17 cellular contexts compared by ENCODE assay signal in the genomic region with DNA sequence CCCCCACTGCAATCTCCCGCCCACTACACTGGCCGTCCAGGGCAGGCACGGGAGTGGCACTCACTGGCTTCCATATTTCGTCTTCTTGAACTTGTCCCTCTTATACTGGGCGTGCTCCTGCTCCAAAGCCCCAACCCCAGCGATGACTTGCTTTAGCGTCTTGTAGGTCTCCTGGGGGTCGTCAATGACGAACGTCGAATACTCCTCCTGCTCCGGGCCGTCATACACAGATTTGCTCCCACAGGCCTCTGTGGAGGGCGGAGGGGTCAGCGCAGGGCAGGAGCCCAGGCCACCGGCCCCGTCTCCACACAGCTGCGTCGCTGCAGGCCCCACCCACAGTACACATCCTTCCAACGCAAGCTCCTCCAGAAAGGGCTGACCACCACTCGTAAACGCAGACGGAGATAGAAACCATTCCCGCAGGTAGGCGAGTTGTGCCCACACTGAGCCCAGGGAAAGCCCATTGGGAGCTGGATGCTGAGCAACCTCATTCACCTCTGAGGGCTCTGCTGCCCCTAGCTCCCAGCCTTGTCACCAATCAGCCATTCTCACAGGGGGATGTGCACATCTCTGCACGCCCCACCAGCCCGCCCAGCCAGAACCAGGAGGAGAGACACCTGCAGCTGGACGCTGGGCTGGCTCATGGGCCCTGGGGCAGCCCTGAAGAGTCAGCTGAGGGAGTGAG. TPM values are rescaled to one million over a fixed set of nuclear protein-coding genes. Genes with fewer than 3 reads are reported as not detected.
DNase-seq lines count a peak whose midpoint lies in the region; ATAC-seq and TF ChIP-seq lines count a peak whose summit lies in the region.
"Had no signal": no experiment of that assay in that cellular context is flagged by ENCODE, and none has a peak within 500 bp of the region (broad histone marks: within the 10 kb centered on the region; RNA-seq: fewer than 3 reads in every experiment).

No MANE protein-coding gene starts in this region.

- TF ChIP-seq EP300 in sigmoid colon (IDR thresholded peaks at IDR 0.05) = no peak

- no peak for DNase-seq in CD4-positive, alpha-beta memory T cell
- DNase-seq in RPMI8226 = peak; percentile 40
- peak; percentile 7 to 46 (median 37) for DNase-seq in right cardiac atrium
- DNase-seq in sigmoid colon = peak; percentile 62
- no peak for DNase-seq in A673 (ENCODE audit: low spot score)
- DNase-seq: activated CD4-positive, CD25-positive, alpha-beta regulatory T cell; activated CD8-positive, alpha-beta memory T cell treated with anti-CD3 and anti-CD28 coated beads for 24 hours; activated gamma-delta T cell; erythroblast; naive B cell had no signal

- ATAC-seq in right cardiac atrium = no peak
- no peak for ATAC-seq in GM21360 (IDR thresholded peaks at IDR 0.05; ENCODE audit: unreplicated experiment)
- ATAC-seq in GM18498 (IDR thresholded peaks at IDR 0.05; ENCODE audit: unreplicated experiment) = no peak

- peak overlapping the region in 4 of 7 donors; percentile 18 to 77 (median 65) for H3K27ac Mint-ChIP-seq in CD4-positive, alpha-beta memory T cell
- H3K27ac Mint-ChIP-seq: B cell; dendritic cell treated with granulocyte-macrophage colony-stimulating factor and Interleukin-4, amounts not matched to agents 40 ng/mL and 50 ng/mL, for 4 days had no signal

- peaks cover 58% of the 10 kb centered on the region for H3K36me3 ChIP-seq in CD4-positive, alpha-beta memory T cell (ENCODE audit: insufficient read depth, low read length)
- peaks cover 0 to 56% (median 18%) of the 10 kb centered on the region in 4 donors for H3K36me3 ChIP-seq in sigmoid colon
- H3K36me3 ChIP-seq in A673 (ENCODE audit: insufficient read depth, low read length, poor library complexity, severe bottlenecking) = no peaks in the 10 kb centered on the region
- H3K36me3 ChIP-seq: SJCRH30 had no signal

- H3K4me1 ChIP-seq in CD4-positive, alpha-beta memory T cell (ENCODE audit: insufficient read depth, low read length) = no peaks in the 10 kb centered on the region
- H3K4me1 ChIP-seq in right cardiac atrium (ENCODE audit: control insufficient read depth, insufficient read depth, low read length) (no peaks in the 10 kb centered on the region), sigmoid colon (peaks cover 0 to 13% (median 6%) of the 10 kb centered on the region in 4 donors), A673 (ENCODE audit: insufficient read depth, low read length, poor library complexity, severe bottlenecking) (no peaks in the 10 kb centered on the region)
- H3K4me1 ChIP-seq: SJCRH30 had no signal

- H3K9me3 ChIP-seq in CD4-positive, alpha-beta memory T cell (ENCODE audit: control insufficient read depth in 1 of 2, low read length in 2 of 2) = no peaks in the 10 kb centered on the region
- no peaks in the 10 kb centered on the region for H3K9me3 ChIP-seq in right cardiac atrium (ENCODE audit: control insufficient read depth, low read length)
- H3K9me3 ChIP-seq in sigmoid colon = no peaks in the 10 kb centered on the region
- H3K9me3 ChIP-seq in A673 (ENCODE audit: low read depth, low read length, poor library complexity, severe bottlenecking) = no peaks in the 10 kb centered on the region
- H3K9me3 ChIP-seq: SJCRH30 had no signal

- H3K9me3 Mint-ChIP-seq in CD4-positive, alpha-beta memory T cell = peaks cover 0 to 36% (median 1%) of the 10 kb centered on the region in 8 donors
- H3K9me3 Mint-ChIP-seq: dendritic cell treated with granulocyte-macrophage colony-stimulating factor and Interleukin-4, amounts not matched to agents 40 ng/mL and 50 ng/mL, for 4 days had no signal

- no peaks in the 10 kb centered on the region for H3K27me3 ChIP-seq in CD4-positive, alpha-beta memory T cell (ENCODE audit: insufficient read depth, low read length)
- H3K27me3 ChIP-seq in right cardiac atrium (ENCODE audit: control insufficient read depth, insufficient read depth) (no peaks in the 10 kb centered on the region), sigmoid colon (no peaks in the 10 kb centered on the region), A673 (replicated peaks; ENCODE audit: insufficient read depth, low read depth, low read length, poor library complexity) (no peaks in the 10 kb centered on the region)
- H3K27me3 ChIP-seq: SJCRH30 had no signal

- no peak overlapping the region for H3K27ac ChIP-seq in CD4-positive, alpha-beta memory T cell (ENCODE audit: low read depth, low read length)
- H3K27ac ChIP-seq in right cardiac atrium (ENCODE audit: low read length) (no peak overlapping the region), sigmoid colon (no peak overlapping the region), A673 (ENCODE audit: low read depth, low read length, poor library complexity, severe bottlenecking) (no peak overlapping the region)
- H3K27ac ChIP-seq: SJCRH30 had no signal

- H3K4me3 ChIP-seq in CD4-positive, alpha-beta memory T cell (ENCODE audit: low read length in 2 of 2) = no peak overlapping the region
- H3K4me3 ChIP-seq in right cardiac atrium (ENCODE audit: low read length) = no peak overlapping the region
- no peak overlapping the region for H3K4me3 ChIP-seq in sigmoid colon
- H3K4me3 ChIP-seq in A673 (ENCODE audit: low read depth, low read length, poor library complexity, severe bottlenecking) = no peak overlapping the region
- H3K4me3 ChIP-seq: lung, SJCRH30 had no signal

- peaks cover 52 to 54% of the 10 kb centered on the region in 2 donors for H3K36me3 Mint-ChIP-seq in CD4-positive, alpha-beta memory T cell

- WGBS in right cardiac atrium = 92% methylated on average over 28 of the region's 28 CpGs
- WGBS in sigmoid colon, 2 donors = 73 to 89% methylated on average over 28 of the region's 28 CpGs

- TF ChIP-seq CTCF in sigmoid colon (IDR thresholded peaks at IDR 0.05) (no peak), A673 (conservative IDR thresholded peaks at IDR 0.05; ENCODE audit: low read depth, low read length) (no peak)

- POLR2A ChIA-PET in CD4-positive, alpha-beta memory T cell (lab: Charles Lee; ENCODE audit: partially characterized antibody) = interaction anchor here (1.1 to 1.6 kb wide), 2 partner anchors 12 to 13 kb away, joined by 4 to 10 read pairs; no protein-coding TSS in a partner anchor
- POLR2A ChIA-PET in A673 (lab: Charles Lee; ENCODE audit: low non-redundant PET) = no interaction called here

- no TSS peak for BruUV-seq in A673 (replicated peaks; lab: Mats Ljungman, UMichigan)

- CTCF ChIA-PET in CD4-positive, alpha-beta memory T cell (lab: Charles Lee; ENCODE audit: partially characterized antibody) = no interaction called here
- CTCF ChIA-PET in A673 (lab: Charles Lee) = no interaction called here

- H3K27me3 Mint-ChIP-seq in CD4-positive, alpha-beta memory T cell = no peaks in the 10 kb centered on the region
- H3K27me3 Mint-ChIP-seq: B cell; dendritic cell treated with granulocyte-macrophage colony-stimulating factor and Interleukin-4, amounts not matched to agents 40 ng/mL and 50 ng/mL, for 4 days; naive B cell had no signal

- H3K4me1 Mint-ChIP-seq in CD4-positive, alpha-beta memory T cell = peaks cover 0 to 6% (median 4%) of the 10 kb centered on the region in 4 donors
- H3K4me1 Mint-ChIP-seq: B cell had no signal

- no peak for TF ChIP-seq POLR2A in sigmoid colon (IDR thresholded peaks at IDR 0.05)

- no peak overlapping the region for H3K4me3 Mint-ChIP-seq in CD4-positive, alpha-beta memory T cell
- H3K4me3 Mint-ChIP-seq: B cell; dendritic cell treated with granulocyte-macrophage colony-stimulating factor and Interleukin-4, amounts not matched to agents 40 ng/mL and 50 ng/mL, for 4 days had no signal

- intact Hi-C loops in CD4-positive, alpha-beta memory T cell (cut with micrococcal nuclease) = no loop called here
- intact Hi-C loops in right cardiac atrium (cut with DNase I) = no loop called here
- intact Hi-C loops in sigmoid colon (cut with DNase I) = no loop called here
- intact Hi-C loops in A673 (cut with micrococcal nuclease; ENCODE audit: unreplicated experiment) = no loop called here

RNA-seq across cellular contexts. Expression of a gene that starts 7.9 kb away (rescaled TPM):
- 10 to 100 TPM; 13.9 to 14.2 TPM for total RNA-seq in CD4-positive, alpha-beta memory T cell
- polyA plus RNA-seq in CD4-positive, alpha-beta memory T cell = 1 to 10 TPM in 1 of 2 donors, not detected in 1; 1.5 TPM
- under 1 TPM; 0.21 to 0.76 (median 0.38) TPM for total RNA-seq in right cardiac atrium
- polyA plus RNA-seq in right cardiac atrium = 0.20 TPM
- total RNA-seq in sigmoid colon = 10 to 100 TPM in 1 of 4 donors, under 1 TPM in 2, not detected in 1; 0.71 to 11.9 (median 0.81) TPM
- 1 to 10 TPM in 1 of 3 donors, under 1 TPM in 1, not detected in 1; 0.23 to 1.2 TPM for polyA plus RNA-seq in sigmoid colon
- total RNA-seq in A673 (2021) = 3.1 and 3.6 TPM in 2 replicates
- total RNA-seq: G401 had no signal

Comparison
In these comparisons a context has a peak if more than half of its experiments do, and no peak if none do; other contexts are left out.
1. DNase-seq: peak in RPMI8226 (single experiment), right cardiac atrium (3 of 3) and sigmoid colon (single experiment); none in CD4-positive, alpha-beta memory T cell (0 of 5) and A673 (single experiment).